In the genomic region with DNA sequence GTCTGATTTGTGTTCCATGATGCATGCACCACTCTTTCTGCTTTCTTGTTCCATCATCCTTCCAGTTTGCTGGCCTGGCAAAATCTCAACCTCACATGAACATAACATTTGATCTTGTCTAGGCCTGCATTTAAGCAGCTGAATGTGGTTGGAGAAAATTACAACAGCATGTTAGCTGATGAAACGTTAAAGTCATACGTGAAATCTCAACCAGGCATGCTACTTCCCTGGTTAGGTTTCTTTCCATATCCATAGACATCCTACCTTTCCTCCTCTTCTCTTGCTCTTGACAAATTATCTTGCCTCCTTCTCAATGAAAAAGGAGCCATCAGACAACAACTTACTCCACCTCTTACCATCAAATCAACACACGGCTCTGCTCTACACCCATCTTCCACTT, we compare ENCODE assay signal across 23 cellular contexts.
A peak's percentile ranks its signal among the peaks of the same experiment; 100 is the strongest.
DNase-seq lines count a peak whose midpoint lies in the region; ATAC-seq, FAIRE-seq and TF ChIP-seq lines count a peak whose summit lies in the region.
"Had no signal": no experiment of that assay in that cellular context is flagged by ENCODE, and none has a peak within 500 bp of the region (broad histone marks: within the 10 kb centered on the region; RNA-seq: fewer than 3 reads in every experiment).

No MANE protein-coding gene starts in this region.

- TF ChIP-seq CTCF in AG10803 (conservative IDR thresholded peaks at IDR 0.05; ENCODE audit: low read length) (no peak), K562 (IDR thresholded peaks at IDR 0.05 in 2 of 3, conservative IDR thresholded peaks at IDR 0.05 in 1 of 3; ENCODE audit: insufficient read depth in 2 of 3, low read depth in 1 of 3, low read length in 3 of 3) (no peak), neural crest cell (conservative IDR thresholded peaks at IDR 0.05) (no peak)

- H3K4me3 Mint-ChIP-seq in neural crest cell = no peak overlapping the region
- H3K4me3 Mint-ChIP-seq in activated T-helper 17 cell treated with anti-CD3 and anti-CD28 coated beads, Interleukin-2, amount 50 U/mL, for 72 hours = no peak overlapping the region
- H3K4me3 Mint-ChIP-seq: CD4-positive, alpha-beta memory T cell; GM23338 had no signal

- POLR2A ChIA-PET in K562 (lab: Yijun Ruan, JAX) = no interaction called here

- H3K27ac ChIP-seq in K562 (ENCODE audit: extremely low read depth, low read depth, low read length) = no peak overlapping the region
- H3K27ac ChIP-seq: A549 had no signal

- DNase-seq in AG10803 (ENCODE audit: low read depth) (peak; percentile 18), K562 (ENCODE audit: extremely low read depth in 1 of 4, low spot score in 3 of 4) (no peak), fibroblast of peridontal ligament (ENCODE audit: extremely low read depth) (peak; percentile 43), neural crest cell (ENCODE audit: low read depth, low spot score) (no peak), NAMALWA (ENCODE audit: low spot score) (no peak), H54 (ENCODE audit: insufficient read length, low spot score) (no peak)
- DNase-seq: 8988T; ACHN; C1 segment of cervical spinal cord; Calu3; CD4-positive, alpha-beta memory T cell; COR-L47; DMS53; DMS79 treated with DMSO at 0.1 percent for 48 hours; GF-D8; H7; HCEC 1CT had no signal

- no peak for TF ChIP-seq RAD21 in K562 (CRISPR knock-in tag; conservative IDR thresholded peaks at IDR 0.05 in 1 of 2, IDR thresholded peaks at IDR 0.05 in 1 of 2)

- no peak for TF ChIP-seq EP300 in K562 (IDR thresholded peaks at IDR 0.05; ENCODE audit: low read length)

- H3K36me3 Mint-ChIP-seq in neural crest cell (ENCODE audit: low read depth) = no peaks in the 10 kb centered on the region
- H3K36me3 Mint-ChIP-seq in activated T-helper 17 cell treated with anti-CD3 and anti-CD28 coated beads, Interleukin-2, amount 50 U/mL, for 72 hours (ENCODE audit: low read depth) = no peaks in the 10 kb centered on the region
- H3K36me3 Mint-ChIP-seq: CD4-positive, alpha-beta memory T cell had no signal

- H3K4me3 ChIP-seq in AG10803 (ENCODE audit: low read length) = no peak overlapping the region
- no peak overlapping the region for H3K4me3 ChIP-seq in K562
- H3K4me3 ChIP-seq: A549, GM23338 had no signal

- H3K4me2 ChIP-seq in K562 (ENCODE audit: insufficient read depth, low read length) = no peak overlapping the region
- H3K4me2 ChIP-seq: A549, GM23338 had no signal

- H3K9me1 ChIP-seq in K562 (ENCODE audit: control insufficient read depth, insufficient read depth, low read length) = no peaks in the 10 kb centered on the region

- H3K9me3 Mint-ChIP-seq in neural crest cell = peaks cover 7% of the 10 kb centered on the region
- H3K9me3 Mint-ChIP-seq in activated T-helper 17 cell treated with anti-CD3 and anti-CD28 coated beads, Interleukin-2, amount 50 U/mL, for 72 hours = no peaks in the 10 kb centered on the region
- H3K9me3 Mint-ChIP-seq: GM23338 had no signal

- WGBS in K562 (ENCODE audit: insufficient coverage, low coverage, missing lambda C conversion rate) = 6% methylated on average over 3 of the region's 3 CpGs

- in situ Hi-C loops in K562 (cut with MboI) = no loop called here

- H3K4me1 Mint-ChIP-seq in neural crest cell = no peaks in the 10 kb centered on the region
- H3K4me1 Mint-ChIP-seq in activated T-helper 17 cell treated with anti-CD3 and anti-CD28 coated beads, Interleukin-2, amount 50 U/mL, for 72 hours = peaks cover 5% of the 10 kb centered on the region
- H3K4me1 Mint-ChIP-seq: GM23338 had no signal

- ATAC-seq in K562 = no peak
- no peak for ATAC-seq in HG03571 (IDR thresholded peaks at IDR 0.05; ENCODE audit: unreplicated experiment)
- ATAC-seq in activated T-helper 17 cell treated with anti-CD3 and anti-CD28 coated beads, Interleukin-2, amount 50 U/mL, for 72 hours (replicated peaks) = no peak
- ATAC-seq: A549, GM23338 had no signal

- CTCF ChIA-PET in K562 (lab: Yijun Ruan, JAX; ENCODE audit: low intra/inter-chr PET ratio) = no interaction called here

- no peak overlapping the region for H2AFZ ChIP-seq in K562 (ENCODE audit: low read depth, low read length)
- H2AFZ ChIP-seq: GM23338 had no signal

- no peaks in the 10 kb centered on the region for H3K4me1 ChIP-seq in K562 (replicated peaks in 1 of 2; ENCODE audit: control insufficient read depth in 2 of 2, insufficient read depth in 2 of 2, low read length in 2 of 2)
- H3K4me1 ChIP-seq: A549 had no signal

- no TSS peak for BruUV-seq in K562 (replicated peaks; lab: Mats Ljungman, UMichigan)

- no peaks in the 10 kb centered on the region for H3K79me2 ChIP-seq in K562 (ENCODE audit: control insufficient read depth, insufficient read depth, low read length)

- H3K27me3 Mint-ChIP-seq in neural crest cell (ENCODE audit: low read depth) = peaks cover 2% of the 10 kb centered on the region
- H3K27me3 Mint-ChIP-seq in activated T-helper 17 cell treated with anti-CD3 and anti-CD28 coated beads, Interleukin-2, amount 50 U/mL, for 72 hours = no peaks in the 10 kb centered on the region

- no peaks in the 10 kb centered on the region for H3K36me3 ChIP-seq in K562 (ENCODE audit: control insufficient read depth, insufficient read depth, low read length)

- no peaks in the 10 kb centered on the region for H4K20me1 ChIP-seq in K562 (replicated peaks; ENCODE audit: control insufficient read depth, insufficient read depth, low read length)

- intact Hi-C loops in K562 (cut with micrococcal nuclease) = no loop called here

- no peak for TF ChIP-seq POLR2A in K562 (conservative IDR thresholded peaks at IDR 0.05)
- no peak for TF ChIP-seq POLR2A in H54 (IDR thresholded peaks at IDR 0.05; ENCODE audit: low read depth, low read length)

- H3K9ac ChIP-seq in K562 (ENCODE audit: insufficient read depth in 1 of 2, low read depth in 2 of 2, low read length in 2 of 2) = no peak overlapping the region

- FAIRE-seq in K562 (lab: Jason Lieb, UNC) = no peak
- no peak for FAIRE-seq in H54 (lab: Jason Lieb, UNC)
- FAIRE-seq: A549, GM12891, GM18507 had no signal

- peaks cover 1 to 20% of the 10 kb centered on the region in 2 experiments; a peak in 2 of 5 replicates for H3K27me3 ChIP-seq in K562 (ENCODE audit: control insufficient read depth in 2 of 2, insufficient read depth in 2 of 2, low read length in 2 of 2)

- H3K9me3 ChIP-seq in K562 (replicated peaks; ENCODE audit: control insufficient read depth, insufficient read depth, low read depth, low read length) = no peaks in the 10 kb centered on the region
- H3K9me3 ChIP-seq: A549 had no signal

- peak overlapping the region; percentile 46 for H3K27ac Mint-ChIP-seq in neural crest cell (ENCODE audit: unreplicated experiment)
- H3K27ac Mint-ChIP-seq in activated T-helper 17 cell treated with anti-CD3 and anti-CD28 coated beads, Interleukin-2, amount 50 U/mL, for 72 hours = no peak overlapping the region
- H3K27ac Mint-ChIP-seq: GM23338 had no signal

TF ChIP-seq in K562, 482 proteins besides CTCF, POLR2A, EP300 and RAD21:
- peak in 1 of 2 experiments; percentile 73; a peak in 2 of 4 replicates for TF ChIP-seq TRIM24 (IDR thresholded peaks at IDR 0.05)
- TF ChIP-seq L3MBTL2 (IDR thresholded peaks at IDR 0.05) = 0 out of 2 replicates have a peak, but pooled peaks have one; percentile 13
- TF ChIP-seq CEBPG (CRISPR knock-in tag; IDR thresholded peaks at IDR 0.05) = no peak
- TF ChIP-seq CEBPG (tag; conservative IDR thresholded peaks at IDR 0.05 in 1 of 2, IDR thresholded peaks at IDR 0.05 in 1 of 2) = peak in 1 of 2 experiments; percentile 86; a peak in 2 of 4 replicates
- TF ChIP-seq CBFA2T3 (IDR thresholded peaks at IDR 0.05) = no peak
- TF ChIP-seq TEAD1 (CRISPR knock-in tag; IDR thresholded peaks at IDR 0.05) = no peak
- TF ChIP-seq YBX1 (IDR thresholded peaks at IDR 0.05) = no peak
TF ChIP-seq in K562: peak in this region for 3.

Comparison
In these comparisons a context has a peak if more than half of its experiments do, and no peak if none do; other contexts are left out.
1. DNase-seq: peak in AG10803 (single experiment) and fibroblast of peridontal ligament (single experiment); none in K562 (0 of 4), neural crest cell (single experiment), NAMALWA (single experiment) and H54 (single experiment).